In the genomic region with DNA sequence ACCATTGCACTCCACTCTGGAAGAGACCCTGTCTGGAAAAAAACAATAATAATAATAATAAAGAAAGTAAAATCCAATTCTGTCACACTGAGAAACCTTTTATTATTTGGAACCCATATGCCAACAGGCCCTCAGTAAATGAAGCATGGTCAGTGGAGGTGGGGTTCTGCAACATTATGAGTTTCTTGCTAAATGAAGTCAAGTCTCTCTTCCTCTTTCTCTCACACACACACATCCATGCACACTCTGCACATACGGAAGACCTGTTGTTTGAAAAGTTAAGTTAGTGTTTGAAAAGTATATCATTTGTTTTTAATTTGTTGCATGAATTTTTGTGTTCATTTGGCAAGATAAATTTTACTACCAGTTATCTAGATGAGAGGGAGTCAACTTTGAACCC, we compare ENCODE assay signal across 17 cellular contexts. TPM values are rescaled to one million over a fixed set of nuclear protein-coding genes. Genes with fewer than 3 reads are reported as not detected.
A peak's percentile ranks its signal among the peaks of the same experiment; 100 is the strongest.
DNase-seq lines count a peak whose midpoint lies in the region; ATAC-seq, FAIRE-seq and TF ChIP-seq lines count a peak whose summit lies in the region.
"Had no signal": no experiment of that assay in that cellular context is flagged by ENCODE, and none has a peak within 500 bp of the region (broad histone marks: within the 10 kb centered on the region; RNA-seq: fewer than 3 reads in every experiment).

No MANE protein-coding gene starts in this region.

- TF ChIP-seq EP300 in GM12878 (IDR thresholded peaks at IDR 0.05; ENCODE audit: borderline replicate concordance in 1 of 2, control insufficient read depth in 1 of 2, low read depth in 2 of 2, low read length in 2 of 2): peak in 1 of 2 experiments; percentile 22; a peak in 1 of 4 replicates

- H3K27ac ChIP-seq in GM12878 (ENCODE audit: control insufficient read depth, insufficient read depth): no peak overlapping the region
- H3K27ac ChIP-seq: esophagus muscularis mucosa, SK-N-MC, stomach had no signal

- peak; percentile 71 for ATAC-seq in GM19035 (IDR thresholded peaks at IDR 0.05; ENCODE audit: unreplicated experiment)
- ATAC-seq in HG02759 (IDR thresholded peaks at IDR 0.05; ENCODE audit: unreplicated experiment): peak; percentile 47
- peak; percentile 59 for ATAC-seq in HG03460 (IDR thresholded peaks at IDR 0.05; ENCODE audit: unreplicated experiment)
- peak; percentile 83 for ATAC-seq in GM12878
- no peak for ATAC-seq in GM19452 (IDR thresholded peaks at IDR 0.05; ENCODE audit: unreplicated experiment)
- ATAC-seq: GM23338 had no signal

- no peak for TF ChIP-seq CTCF in GM12878 (IDR thresholded peaks at IDR 0.05 in 2 of 3, conservative IDR thresholded peaks at IDR 0.05 in 1 of 3; ENCODE audit: control insufficient read depth in 2 of 3, extremely low read depth in 1 of 3, insufficient read depth in 1 of 3, low read depth in 3 of 3, low read length in 3 of 3)

- no peak overlapping the region for H3K9ac ChIP-seq in GM12878 (ENCODE audit: control insufficient read depth, insufficient read depth, low read length)

- H2AFZ ChIP-seq in GM12878 (ENCODE audit: control insufficient read depth, low read depth, low read length): peak overlapping the region; percentile 44; the same call in 1 of the 2 replicates
- H2AFZ ChIP-seq: GM23338 had no signal

- H3K9me3 ChIP-seq in GM12878 (replicated peaks; ENCODE audit: control insufficient read depth, insufficient read depth, low read length): no peaks in the 10 kb centered on the region
- H3K9me3 ChIP-seq: esophagus muscularis mucosa, stomach had no signal

- no peaks in the 10 kb centered on the region for H4K20me1 ChIP-seq in GM12878 (ENCODE audit: control insufficient read depth, insufficient read depth)

- H3K36me3 ChIP-seq in GM12878 (ENCODE audit: control insufficient read depth in 2 of 2, insufficient read depth in 2 of 2, low read length in 1 of 2): no peaks in the 10 kb centered on the region
- H3K36me3 ChIP-seq: esophagus muscularis mucosa, stomach had no signal

- H3K4me3 ChIP-seq in GM12878: no peak overlapping the region
- H3K4me3 ChIP-seq: esophagus muscularis mucosa, GM23338, SK-N-MC, stomach had no signal

- TF ChIP-seq POLR2A in GM12878 (IDR thresholded peaks at IDR 0.05; ENCODE audit: low read depth, low read length): no peak

- POLR2A ChIA-PET in GM12878 (lab: Charles Lee): no interaction called here

- TF ChIP-seq RAD21 in GM12878 (IDR thresholded peaks at IDR 0.05; ENCODE audit: insufficient read depth, low read depth, low read length): no peak

- no peaks in the 10 kb centered on the region for H3K79me2 ChIP-seq in GM12878 (ENCODE audit: control insufficient read depth, insufficient read depth, low read length)

- no peaks in the 10 kb centered on the region for H3K27me3 ChIP-seq in GM12878 (replicated peaks in 1 of 2; ENCODE audit: control insufficient read depth in 2 of 2, insufficient read depth in 2 of 2, low read length in 1 of 2)
- H3K27me3 ChIP-seq: esophagus muscularis mucosa, stomach had no signal

- no peak overlapping the region; the same call in 1 of the 2 replicates for H3K4me2 ChIP-seq in GM12878 (ENCODE audit: control insufficient read depth, insufficient read depth)
- H3K4me2 ChIP-seq: GM23338 had no signal

- WGBS in GM12878 (ENCODE audit: insufficient coverage, insufficient replicate concordance, low lambda C conversion rate, missing lambda C conversion rate): 0% methylated on average over 1 of the region's 1 CpG

- BruUV-seq in GM12878 (replicated peaks; lab: Mats Ljungman, UMichigan): no TSS peak

- intact Hi-C loops in GM12878 (cut with micrococcal nuclease; ENCODE audit: unreplicated experiment): no loop called here

- CTCF ChIA-PET in GM12878 (lab: Yijun Ruan, JAX): no interaction called here

- DNase-seq in GM12878 (ENCODE audit: low read depth, low spot score) (no peak), cerebellar nuclear complex (lab: John Stamatoyannopoulos, UW) (no peak), superior temporal gyrus (ENCODE audit: extremely low spot score) (no peak), pons (ENCODE audit: low spot score) (no peak)
- DNase-seq: activated naive CD4-positive, alpha-beta T cell; CD4-positive, alpha-beta memory T cell; NCI-H1105; NCI-H748 treated with DMSO at 0.1 percent for 48 hours; stimulated activated CD4-positive, alpha-beta T cell treated with anti-CD3 and anti-CD28 coated beads, Interleukin-4, amount 100 ng/mL, for 24 hours; stomach had no signal

- RAD21 ChIA-PET in GM12878 (lab: Charles Lee; ENCODE audit: unreplicated experiment): interaction anchor here (1.3 kb wide), 1 partner anchor 9 kb away, joined by 3 read pairs; no protein-coding TSS in a partner anchor

- peak; percentile 18 for FAIRE-seq in GM12878 (lab: Jason Lieb, UNC)

- in situ Hi-C loops in GM12878 (cut with MboI): no loop called here

- SMC1A ChIA-PET in GM12878 (lab: Charles Lee; ENCODE audit: uncharacterized antibody, unreplicated experiment): interaction anchor here (2.4 kb wide), 1 partner anchor 10 kb away, joined by 10 read pairs; no protein-coding TSS in a partner anchor

- H3K4me1 ChIP-seq in GM12878 (ENCODE audit: control insufficient read depth, insufficient read depth, low read length): 0 out of 2 replicates have a peak, but pooled peaks cover 5% of the 10 kb centered on the region
- H3K4me1 ChIP-seq: stomach had no signal

TF ChIP-seq in GM12878, 131 proteins besides CTCF, POLR2A, EP300 and RAD21:
- TF ChIP-seq NFIC (IDR thresholded peaks at IDR 0.05; ENCODE audit: low read depth, low read length): peak; percentile 18; the same call in 1 of the 2 replicates
- TF ChIP-seq RUNX3 (IDR thresholded peaks at IDR 0.05; ENCODE audit: low read length): 0 out of 2 replicates have a peak, but pooled peaks have one; percentile 9
- TF ChIP-seq, protein P1, sequence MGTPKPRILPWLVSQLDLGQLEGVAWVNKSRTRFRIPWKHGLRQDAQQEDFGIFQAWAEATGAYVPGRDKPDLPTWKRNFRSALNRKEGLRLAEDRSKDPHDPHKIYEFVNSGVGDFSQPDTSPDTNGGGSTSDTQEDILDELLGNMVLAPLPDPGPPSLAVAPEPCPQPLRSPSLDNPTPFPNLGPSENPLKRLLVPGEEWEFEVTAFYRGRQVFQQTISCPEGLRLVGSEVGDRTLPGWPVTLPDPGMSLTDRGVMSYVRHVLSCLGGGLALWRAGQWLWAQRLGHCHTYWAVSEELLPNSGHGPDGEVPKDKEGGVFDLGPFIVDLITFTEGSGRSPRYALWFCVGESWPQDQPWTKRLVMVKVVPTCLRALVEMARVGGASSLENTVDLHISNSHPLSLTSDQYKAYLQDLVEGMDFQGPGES (IDR thresholded peaks at IDR 0.05): no peak
- 0 out of 2 replicates have a peak, but pooled peaks have one; percentile 22 for TF ChIP-seq CREM (IDR thresholded peaks at IDR 0.05; ENCODE audit: low read depth)
- no peak for TF ChIP-seq SMC3 (IDR thresholded peaks at IDR 0.05; ENCODE audit: borderline replicate concordance, low read length)
- peak; percentile 79 for TF ChIP-seq SPI1 (IDR thresholded peaks at IDR 0.05; ENCODE audit: borderline replicate concordance, insufficient read depth, low read depth, low read length)
- TF ChIP-seq BACH1 (IDR thresholded peaks at IDR 0.05; ENCODE audit: borderline replicate concordance): no peak
TF ChIP-seq in GM12878: peak in this region for 4.

RNA-seq across cellular contexts. Expression of gene GAP43, which starts 27.8 kb away (rescaled TPM):
- total RNA-seq in GM12878 (2013; cell fraction: nucleolus; rRNA removed): not detected in 2 replicates
- total RNA-seq in GM12878 (2014; rRNA removed) (not detected in 2 replicates), GM12878 (2014; rRNA removed; fragmentation: Illumina TruSeq; extraction: Trizol) (not detected in 2 replicates), GM12878 (2021) (not detected in 2 replicates)
- not detected for polyA plus RNA-seq in GM12878 (2011; ENCODE audit: low read depth)
- polyA plus RNA-seq in GM12878 (2011; rRNA removed) (not detected in 2 replicates), GM12878 (2014; fragmentation: Illumina TruSeq; extraction: Trizol) (0.06 TPM in 1 of 2 replicates, not detected in the other), GM12878 (2014; fragmentation: Nextera tagmentation; extraction: Ambion mirVana) (not detected), GM12878 (2014; rRNA removed) (not detected in 2 replicates), GM12878 (2016; fragmentation: Nextera tagmentation; extraction: Ambion mirVana) (under 1 TPM in 1 of 2 experiments, not detected in 1; 0.16 TPM)
- 0.03 TPM in 1 of 2 replicates, not detected in the other for polyA plus RNA-seq in GM12878 (2011; cell fraction: cytosol; rRNA removed)
- not detected in 2 replicates for polyA plus RNA-seq in GM12878 (2011; cell fraction: nucleus; rRNA removed)
- polyA plus RNA-seq in GM12878 (2012): not detected in 2 replicates
- polyA minus RNA-seq in GM12878 (2011; rRNA and poly(A)+ RNA removed): not detected in 2 replicates
- not detected in 2 replicates for polyA minus RNA-seq in GM12878 (2011; cell fraction: cytosol; rRNA and poly(A)+ RNA removed)
- not detected in 2 replicates for polyA minus RNA-seq in GM12878 (2011; cell fraction: nucleus; rRNA and poly(A)+ RNA removed)
- total RNA-seq: CD4-positive, alpha-beta memory T cell had no signal
- polyA plus RNA-seq: CD4-positive, alpha-beta memory T cell had no signal
